In the genomic region with DNA sequence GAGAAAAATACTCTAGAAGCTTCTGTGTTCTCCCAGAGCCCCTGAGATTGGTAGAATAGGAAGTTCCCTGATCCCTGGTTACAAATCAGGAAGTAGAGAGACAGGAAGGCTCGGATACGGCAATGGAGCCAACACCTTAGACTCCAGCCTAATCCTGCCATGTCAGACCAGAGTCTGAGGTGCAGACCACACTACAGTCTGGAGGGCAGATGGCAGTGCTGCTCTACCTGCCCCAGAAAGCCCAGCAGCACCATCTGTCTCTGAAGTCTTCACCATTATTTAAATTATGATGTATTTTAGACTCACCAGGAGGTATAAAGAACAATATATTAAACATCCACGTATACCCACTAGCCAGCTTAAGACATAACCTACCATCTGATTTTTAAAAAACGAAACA, we compare ENCODE assay signal across 1 cellular context.
TF ChIP-seq lines count a peak whose summit lies in the region.

No MANE protein-coding gene starts in this region.

TF ChIP-seq in SK-N-SH treated with all-trans-retinoic acid at 6 μM for 48 hours, 23 proteins besides CTCF, POLR2A, EP300 and RAD21 (continued from another document):
- TF ChIP-seq, protein P1, sequence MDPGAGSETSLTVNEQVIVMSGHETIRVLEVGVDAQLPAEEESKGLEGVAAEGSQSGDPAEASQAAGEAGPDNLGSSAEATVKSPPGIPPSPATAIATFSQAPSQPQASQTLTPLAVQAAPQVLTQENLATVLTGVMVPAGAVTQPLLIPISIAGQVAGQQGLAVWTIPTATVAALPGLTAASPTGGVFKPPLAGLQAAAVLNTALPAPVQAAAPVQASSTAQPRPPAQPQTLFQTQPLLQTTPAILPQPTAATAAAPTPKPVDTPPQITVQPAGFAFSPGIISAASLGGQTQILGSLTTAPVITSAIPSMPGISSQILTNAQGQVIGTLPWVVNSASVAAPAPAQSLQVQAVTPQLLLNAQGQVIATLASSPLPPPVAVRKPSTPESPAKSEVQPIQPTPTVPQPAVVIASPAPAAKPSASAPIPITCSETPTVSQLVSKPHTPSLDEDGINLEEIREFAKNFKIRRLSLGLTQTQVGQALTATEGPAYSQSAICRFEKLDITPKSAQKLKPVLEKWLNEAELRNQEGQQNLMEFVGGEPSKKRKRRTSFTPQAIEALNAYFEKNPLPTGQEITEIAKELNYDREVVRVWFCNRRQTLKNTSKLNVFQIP (CRISPR knock-in tag; IDR thresholded peaks at IDR 0.05; ENCODE audit: borderline replicate concordance, low read depth): no peak
- TF ChIP-seq ZFP30 (CRISPR knock-in tag; IDR thresholded peaks at IDR 0.05) (no peak), TOX (CRISPR knock-in tag; IDR thresholded peaks at IDR 0.05; ENCODE audit: borderline replicate concordance) (no peak), ZNF8 (CRISPR knock-in tag; IDR thresholded peaks at IDR 0.05) (no peak)
TF ChIP-seq in SK-N-SH treated with all-trans-retinoic acid at 6 μM for 48 hours: peak in this region for 0.
